31 cellular contexts compared by ENCODE assay signal in genomic region chr6:136304410-136304809, GRCh38. TPM values are rescaled to one million over a fixed set of nuclear protein-coding genes. Genes with fewer than 3 reads are reported as not detected.
"Had no signal": no experiment of that assay in that cellular context is flagged by ENCODE, and none has a peak within 500 bp of the region (broad histone marks: within the 10 kb centered on the region; RNA-seq: fewer than 3 reads in every experiment).

No MANE protein-coding gene starts in this region.

- H3K36me3 Mint-ChIP-seq: activated CD8-positive, alpha-beta memory T cell treated with anti-CD3 and anti-CD28 coated beads, Interleukin-2, amount 10 ng/mL, durations not matched to agents 7 days and 5 days; activated naive CD4-positive, alpha-beta T cell treated with anti-CD3 and anti-CD28 coated beads, Interleukin-2, amount 50 U/mL, for 24 hours; brain; IgD-negative memory B cell had no signal

- H3K27ac Mint-ChIP-seq: activated B cell treated with CpG ODN at 0.5 μM for 24 hours; activated CD4-positive, alpha-beta T cell treated with anti-CD3 and anti-CD28 coated beads, Interleukin-2, amount 10 ng/mL, durations not matched to agents 24 days and 14 days; activated CD8-positive, alpha-beta memory T cell treated with anti-CD3 and anti-CD28 coated beads, Interleukin-2, amount 10 ng/mL, durations not matched to agents 7 days and 5 days; activated naive CD4-positive, alpha-beta T cell treated with anti-CD3 and anti-CD28 coated beads, Interleukin-2, amount 50 U/mL, for 24 hours; activated naive CD8-positive, alpha-beta T cell treated with anti-CD3 and anti-CD28 coated beads, Interleukin-2, amount 50 U/mL, for 24 hours; activated T-cell treated with anti-CD3 and anti-CD28 coated beads, Interleukin-2, amount 50 U/mL, for 24 hours; activated T-helper 1 cell treated with anti-CD3 and anti-CD28 coated beads, Interleukin-12 subunit alpha, Interleukin-12 subunit beta, Interleukin-2, Interleukin-4 antibody, amounts not matched to agents 30 ng/mL and 10 ng/mL and 1 ng/mL, durations not matched to agents 14 hours and 24 hours and 36 hours; brain; IgD-negative memory B cell; T-helper 17 cell had no signal

- H3K27ac ChIP-seq: ascending aorta, cardiac muscle cell, KMS-11, Peyer's patch had no signal

- H3K27me3 ChIP-seq: ascending aorta, cardiac muscle cell, Peyer's patch had no signal

- DNase-seq: activated B cell treated with CpG ODN at 0.5 μM for 24 hours; activated CD4-positive, alpha-beta T cell treated with anti-CD3 and anti-CD28 coated beads for 1 hour; activated CD4-positive, alpha-beta T cell treated with anti-CD3 and anti-CD28 coated beads, Interleukin-2, amount 10 ng/mL, durations not matched to agents 24 days and 14 days; activated CD4-positive, alpha-beta T cell treated with anti-CD3 and anti-CD28 coated beads, Interleukin-2, amount 50 U/mL, for 48 hours; activated CD8-positive, alpha-beta memory T cell treated with anti-CD3 and anti-CD28 coated beads, Interleukin-2, amount 10 ng/mL, durations not matched to agents 7 days and 5 days; activated effector memory CD4-positive, alpha-beta T cell treated with Interleukin-2 at 50 U/mL for 16 hours; activated naive CD4-positive, alpha-beta T cell; activated naive CD8-positive, alpha-beta T cell treated with anti-CD3 and anti-CD28 coated beads, Interleukin-2, amount 50 U/mL, for 24 hours; activated T-cell treated with anti-CD3 and anti-CD28 coated beads, Interleukin-2, amount 50 U/mL, for 24 hours; amniotic stem cell; MG63; MV-4-11; NCI-H1092 treated with DMSO at 0.1 percent for 48 hours; NCI-H1417 treated with DMSO at 0.1 percent for 48 hours; NCI-H1694; NCI-H2029 treated with DMSO at 0.1 percent for 48 hours; NCI-H345; NCI-H510A; NCI-H526 treated with DMSO at 0.1 percent for 48 hours; NCI-H82; Peyer's patch; SHP77 treated with DMSO at 0.1 percent for 48 hours; T-helper 17 cell; T-helper 9 cell had no signal

- H3K9me3 ChIP-seq: ascending aorta, MG63, Peyer's patch had no signal

- H3K9ac ChIP-seq: KMS-11 had no signal

- H3K4me3 Mint-ChIP-seq: activated B cell treated with CpG ODN at 0.5 μM for 24 hours; activated CD4-positive, alpha-beta T cell treated with anti-CD3 and anti-CD28 coated beads, Interleukin-2, amount 10 ng/mL, durations not matched to agents 24 days and 14 days; activated CD8-positive, alpha-beta memory T cell treated with anti-CD3 and anti-CD28 coated beads, Interleukin-2, amount 10 ng/mL, durations not matched to agents 7 days and 5 days; activated naive CD4-positive, alpha-beta T cell treated with anti-CD3 and anti-CD28 coated beads, Interleukin-2, amount 50 U/mL, for 24 hours; activated naive CD8-positive, alpha-beta T cell treated with anti-CD3 and anti-CD28 coated beads, Interleukin-2, amount 50 U/mL, for 24 hours; activated T-cell treated with anti-CD3 and anti-CD28 coated beads, Interleukin-2, amount 50 U/mL, for 24 hours; activated T-helper 1 cell treated with anti-CD3 and anti-CD28 coated beads, Interleukin-12 subunit alpha, Interleukin-12 subunit beta, Interleukin-2, Interleukin-4 antibody, amounts not matched to agents 30 ng/mL and 10 ng/mL and 1 ng/mL, durations not matched to agents 14 hours and 24 hours and 36 hours; brain; T-helper 17 cell had no signal

- H3K27me3 Mint-ChIP-seq: activated B cell treated with CpG ODN at 0.5 μM for 24 hours; activated CD8-positive, alpha-beta memory T cell treated with anti-CD3 and anti-CD28 coated beads, Interleukin-2, amount 10 ng/mL, durations not matched to agents 7 days and 5 days; activated naive CD4-positive, alpha-beta T cell treated with anti-CD3 and anti-CD28 coated beads, Interleukin-2, amount 50 U/mL, for 24 hours; activated naive CD8-positive, alpha-beta T cell treated with anti-CD3 and anti-CD28 coated beads, Interleukin-2, amount 50 U/mL, for 24 hours; IgD-negative memory B cell; T-helper 17 cell had no signal

- ATAC-seq: activated CD8-positive, alpha-beta memory T cell treated with anti-CD3 and anti-CD28 coated beads, Interleukin-2, amount 10 ng/mL, durations not matched to agents 7 days and 5 days; activated naive CD8-positive, alpha-beta T cell treated with anti-CD3 and anti-CD28 coated beads, Interleukin-2, amount 50 U/mL, for 24 hours; T-helper 17 cell had no signal

- H3K36me3 ChIP-seq: ascending aorta, cardiac muscle cell, MG63, Peyer's patch had no signal

- H3K4me3 ChIP-seq: ascending aorta, cardiac muscle cell, MG63, Peyer's patch had no signal

- H3K4me1 Mint-ChIP-seq: activated B cell treated with CpG ODN at 0.5 μM for 24 hours; activated CD4-positive, alpha-beta T cell treated with anti-CD3 and anti-CD28 coated beads, Interleukin-2, amount 10 ng/mL, durations not matched to agents 24 days and 14 days; activated CD8-positive, alpha-beta memory T cell treated with anti-CD3 and anti-CD28 coated beads, Interleukin-2, amount 10 ng/mL, durations not matched to agents 7 days and 5 days; activated naive CD4-positive, alpha-beta T cell treated with anti-CD3 and anti-CD28 coated beads, Interleukin-2, amount 50 U/mL, for 24 hours; activated naive CD8-positive, alpha-beta T cell treated with anti-CD3 and anti-CD28 coated beads, Interleukin-2, amount 50 U/mL, for 24 hours; IgD-negative memory B cell had no signal

- H3K4me1 ChIP-seq: ascending aorta, Peyer's patch had no signal

- H3K4me2 ChIP-seq: KMS-11 had no signal

- H3K9me3 Mint-ChIP-seq: activated CD4-positive, alpha-beta T cell treated with anti-CD3 and anti-CD28 coated beads, Interleukin-2, amount 10 ng/mL, durations not matched to agents 24 days and 14 days; activated naive CD4-positive, alpha-beta T cell treated with anti-CD3 and anti-CD28 coated beads, Interleukin-2, amount 50 U/mL, for 24 hours; activated naive CD8-positive, alpha-beta T cell treated with anti-CD3 and anti-CD28 coated beads, Interleukin-2, amount 50 U/mL, for 24 hours; activated T-cell treated with anti-CD3 and anti-CD28 coated beads, Interleukin-2, amount 50 U/mL, for 24 hours; activated T-helper 1 cell treated with anti-CD3 and anti-CD28 coated beads, Interleukin-12 subunit alpha, Interleukin-12 subunit beta, Interleukin-2, Interleukin-4 antibody, amounts not matched to agents 30 ng/mL and 10 ng/mL and 1 ng/mL, durations not matched to agents 14 hours and 24 hours and 36 hours; IgD-negative memory B cell had no signal

RNA-seq across cellular contexts. Expression of gene MTFR2, which starts 54.3 kb away (rescaled TPM):
- total RNA-seq: ascending aorta had no signal
